17 cellular contexts compared by ENCODE assay signal in the genomic region with DNA sequence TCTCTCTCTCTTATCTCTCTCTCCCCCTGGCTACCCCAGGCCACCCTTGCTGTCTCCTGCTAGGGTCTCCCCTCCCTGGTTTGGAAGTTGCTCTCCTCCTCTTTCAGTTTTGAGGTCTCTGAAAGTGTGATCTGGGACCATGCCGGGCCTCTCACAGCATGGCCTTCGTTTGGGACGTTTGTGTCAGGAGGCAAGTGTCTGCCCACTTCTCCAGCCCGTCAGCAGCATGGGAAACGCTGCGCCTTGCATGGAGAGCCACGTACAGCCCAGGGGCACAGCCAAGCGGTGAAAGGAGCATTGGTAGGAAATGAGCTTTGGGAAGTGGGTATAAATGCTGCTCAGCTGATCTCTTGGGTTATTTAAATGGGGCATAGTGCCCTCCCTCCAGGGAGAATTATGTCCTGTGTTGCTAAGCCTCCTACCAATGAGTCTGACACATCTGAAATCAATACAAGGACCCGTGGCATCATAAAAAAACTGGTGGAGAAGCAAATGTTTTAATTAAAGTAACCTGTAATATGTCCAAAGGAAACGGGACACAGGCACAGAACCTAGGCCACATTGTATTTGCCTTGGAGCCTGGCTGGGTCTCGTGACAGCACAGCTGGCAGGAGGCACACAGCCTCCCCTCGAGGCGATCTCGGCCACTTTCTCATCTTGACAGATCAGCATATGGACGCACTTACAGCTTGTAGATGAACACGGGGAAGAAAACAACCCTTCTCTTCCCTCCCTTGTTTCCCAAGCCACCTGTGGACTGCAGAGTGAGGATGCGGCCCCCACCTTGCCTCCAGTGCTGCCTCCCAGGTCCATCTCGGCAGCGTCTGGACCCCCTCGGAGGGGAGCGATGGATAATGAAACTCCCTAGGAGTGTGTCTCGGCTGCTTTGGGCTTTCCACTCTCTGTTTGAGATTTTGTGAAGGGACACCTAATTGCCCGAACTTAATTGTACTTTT.
DNase-seq lines count a peak whose midpoint lies in the region; ATAC-seq and TF ChIP-seq lines count a peak whose summit lies in the region.
"Had no signal": no experiment of that assay in that cellular context is flagged by ENCODE, and none has a peak within 500 bp of the region (broad histone marks: within the 10 kb centered on the region; RNA-seq: fewer than 3 reads in every experiment).

No MANE protein-coding gene starts in this region.

- H3K4me1 Mint-ChIP-seq in neural progenitor cell (peaks cover 32% of the 10 kb centered on the region), T-helper 17 cell (peaks cover 13% of the 10 kb centered on the region)

- no peak for ATAC-seq in T-helper 17 cell
- ATAC-seq in GM21825 (IDR thresholded peaks at IDR 0.05; ENCODE audit: unreplicated experiment): no peak
- ATAC-seq: mucosa of descending colon, PC-3 had no signal

- H3K79me2 ChIP-seq in neural progenitor cell (ENCODE audit: low read depth): no peaks in the 10 kb centered on the region
- H3K79me2 ChIP-seq: hepatocyte had no signal

- H3K36me3 Mint-ChIP-seq in neural progenitor cell: no peaks in the 10 kb centered on the region
- no peaks in the 10 kb centered on the region for H3K36me3 Mint-ChIP-seq in T-helper 17 cell (ENCODE audit: low read depth)

- H3K4me3 Mint-ChIP-seq in neural progenitor cell: no peak overlapping the region
- no peak overlapping the region for H3K4me3 Mint-ChIP-seq in T-helper 17 cell

- H3K9me3 ChIP-seq in neural progenitor cell (ENCODE audit: low read depth) (no peaks in the 10 kb centered on the region), T-helper 17 cell (ENCODE audit: control insufficient read depth, low read length, poor library complexity, severe bottlenecking) (no peaks in the 10 kb centered on the region)
- H3K9me3 ChIP-seq: esophagus muscularis mucosa, mucosa of descending colon, sigmoid colon had no signal

- H3K9me3 Mint-ChIP-seq in neural progenitor cell: no peaks in the 10 kb centered on the region

- no peaks in the 10 kb centered on the region for H3F3A ChIP-seq in neural progenitor cell (ENCODE audit: low read depth)

- H2AFZ ChIP-seq in neural progenitor cell (replicated peaks): no peak overlapping the region
- H2AFZ ChIP-seq: hepatocyte had no signal

- H3K4me1 ChIP-seq in neural progenitor cell: no peaks in the 10 kb centered on the region

- no peak for TF ChIP-seq CTCF in neural progenitor cell (IDR thresholded peaks at IDR 0.05)

- no peak overlapping the region for H3K27ac ChIP-seq in neural progenitor cell
- H3K27ac ChIP-seq: dorsolateral prefrontal cortex, esophagus muscularis mucosa, hepatocyte, sigmoid colon had no signal

- H3K36me3 ChIP-seq in neural progenitor cell: no peaks in the 10 kb centered on the region
- H3K36me3 ChIP-seq: esophagus muscularis mucosa, sigmoid colon had no signal

- peaks cover 10% of the 10 kb centered on the region for H3K27me3 Mint-ChIP-seq in neural progenitor cell (ENCODE audit: insufficient read depth, low read depth)
- peaks cover 36% of the 10 kb centered on the region for H3K27me3 Mint-ChIP-seq in T-helper 17 cell

- no peak overlapping the region for H3K4me3 ChIP-seq in neural progenitor cell
- H3K4me3 ChIP-seq: dorsolateral prefrontal cortex, esophagus muscularis mucosa, hepatocyte, mucosa of descending colon, sigmoid colon had no signal

- H3K27ac Mint-ChIP-seq in neural progenitor cell (peak overlapping the region; percentile 7), T-helper 17 cell (no peak overlapping the region)

- H4K20me1 ChIP-seq in neural progenitor cell (ENCODE audit: low read depth): no peaks in the 10 kb centered on the region

- H3K9ac ChIP-seq in neural progenitor cell: no peak overlapping the region

- no peak overlapping the region for H3K4me2 ChIP-seq in neural progenitor cell
- H3K4me2 ChIP-seq: hepatocyte had no signal

- no peaks in the 10 kb centered on the region for H3K27me3 ChIP-seq in neural progenitor cell
- H3K27me3 ChIP-seq: dorsolateral prefrontal cortex, esophagus muscularis mucosa, hepatocyte, sigmoid colon had no signal

- DNase-seq in AG20443 (ENCODE audit: low spot score): peak; percentile 18
- peak; percentile 63 for DNase-seq in NCI-H2171 treated with DMSO at 0.1 percent for 48 hours (lab: John Stamatoyannopoulos, UW)
- peak; percentile 68 for DNase-seq in foreskin melanocyte
- no peak for DNase-seq in neural progenitor cell (ENCODE audit: low spot score)
- no peak for DNase-seq in midbrain (lab: John Stamatoyannopoulos, UW)
- no peak for DNase-seq in T-helper 17 cell
- no peak for DNase-seq in mesenteric fat pad (ENCODE audit: low spot score)
- DNase-seq: activated CD4-positive, alpha-beta T cell treated with anti-CD3 and anti-CD28 coated beads, Interleukin-2, amount 50 U/mL, for 48 hours; islet precursor cell; mucosa of descending colon; NCI-H2081; PC-3; sigmoid colon had no signal

Comparison
In these comparisons a context has a peak if more than half of its experiments do, and no peak if none do; other contexts are left out.
1. DNase-seq: peak in AG20443 (single experiment), NCI-H2171 treated with DMSO at 0.1 percent for 48 hours (single experiment) and foreskin melanocyte (single experiment); none in neural progenitor cell (single experiment), midbrain (single experiment), T-helper 17 cell (0 of 3) and mesenteric fat pad (single experiment).